ENCODE assay signal across 17 cellular contexts in genomic region chr9:135498381-135499126, GRCh38. TPM values are rescaled to one million over a fixed set of nuclear protein-coding genes. Genes with fewer than 3 reads are reported as not detected.
DNase-seq lines count a peak whose midpoint lies in the region; TF ChIP-seq lines count a peak whose summit lies in the region.
"Had no signal": no experiment of that assay in that cellular context is flagged by ENCODE, and none has a peak within 500 bp of the region (broad histone marks: within the 10 kb centered on the region; RNA-seq: fewer than 3 reads in every experiment).

No MANE protein-coding gene starts in this region.

- no TSS peak for BruUV-seq in Caco-2 (replicated peaks; lab: Mats Ljungman, UMichigan)

- no peaks in the 10 kb centered on the region for H3K4me1 Mint-ChIP-seq in Caco-2 (ENCODE audit: low read depth, unreplicated experiment)

- no peak overlapping the region for H3K27ac Mint-ChIP-seq in Caco-2 (ENCODE audit: unreplicated experiment)
- H3K27ac Mint-ChIP-seq: activated CD4-positive, alpha-beta T cell treated with anti-CD3 and anti-CD28 coated beads, Interleukin-2, amount 10 ng/mL, durations not matched to agents 24 days and 14 days; activated T-helper 2 cell treated with anti-CD3 and anti-CD28 coated beads, Interferon-gamma antibody, Interleukin-2, Interleukin-4, amounts not matched to agents 10 μg/mL and 5 μg/mL and 100 μg/mL, durations not matched to agents 14 hours and 24 hours and 36 hours had no signal

- in situ Hi-C loops in G401 (cut with HindIII; ENCODE audit: low sequenced_read_pairs): no loop called here

- CTCF ChIA-PET in Caco-2 (lab: Charles Lee): no interaction called here

- peak overlapping the region; percentile 97 for H3K9ac ChIP-seq in NT2/D1 (ENCODE audit: insufficient read length, low read depth)
- no peak overlapping the region for H3K9ac ChIP-seq in parathyroid adenoma

- H3K36me3 ChIP-seq in Caco-2 (ENCODE audit: control insufficient read depth, insufficient read depth, low read length): peaks cover 5% of the 10 kb centered on the region
- peaks cover 30% of the 10 kb centered on the region for H3K36me3 ChIP-seq in NT2/D1 (ENCODE audit: insufficient read depth, insufficient read length, low read length)
- no peaks in the 10 kb centered on the region for H3K36me3 ChIP-seq in parathyroid adenoma (ENCODE audit: control insufficient read depth, insufficient read depth, low read length)

- H3K36me3 Mint-ChIP-seq in Caco-2 (ENCODE audit: insufficient read depth, unreplicated experiment): peaks cover 24% of the 10 kb centered on the region

- H3K27me3 Mint-ChIP-seq in Caco-2 (ENCODE audit: insufficient read depth, unreplicated experiment): no peaks in the 10 kb centered on the region

- DNase-seq in Caco-2 (no peak), NT2/D1 (ENCODE audit: low read depth, low spot score) (no peak), epithelial cell of proximal tubule (ENCODE audit: low read depth) (no peak), G401 (ENCODE audit: low spot score) (no peak), NCI-H748 treated with DMSO at 0.1 percent for 48 hours (lab: John Stamatoyannopoulos, UW) (no peak), amniotic stem cell (lab: John Stamatoyannopoulos, UW) (no peak)
- DNase-seq: islet precursor cell; NCI-H1105 treated with DMSO at 0.1 percent for 48 hours; NCI-H2227 treated with DMSO at 0.1 percent for 48 hours; stimulated activated CD4-positive, alpha-beta T cell treated with anti-CD3 and anti-CD28 coated beads, Interleukin-4, amount 100 ng/mL, for 1 hour had no signal

- intact Hi-C loops in Caco-2 (cut with micrococcal nuclease; ENCODE audit: unreplicated experiment): no loop called here

- H3K4me1 ChIP-seq in Caco-2 (peaks cover 12% of the 10 kb centered on the region; the same call in 1 of the 2 replicates), NT2/D1 (ENCODE audit: insufficient read depth, insufficient read length) (peaks cover 15% of the 10 kb centered on the region), parathyroid adenoma (no peaks in the 10 kb centered on the region)

- no peaks in the 10 kb centered on the region for H3K9me3 Mint-ChIP-seq in Caco-2 (ENCODE audit: unreplicated experiment)
- H3K9me3 Mint-ChIP-seq: activated CD4-positive, alpha-beta T cell treated with anti-CD3 and anti-CD28 coated beads, Interleukin-2, amount 10 ng/mL, durations not matched to agents 24 days and 14 days; activated T-helper 2 cell treated with anti-CD3 and anti-CD28 coated beads, Interferon-gamma antibody, Interleukin-2, Interleukin-4, amounts not matched to agents 10 μg/mL and 5 μg/mL and 100 μg/mL, durations not matched to agents 14 hours and 24 hours and 36 hours had no signal

- H3K9me3 ChIP-seq in Caco-2 (no peaks in the 10 kb centered on the region), NT2/D1 (ENCODE audit: insufficient read depth, low read length) (no peaks in the 10 kb centered on the region), parathyroid adenoma (ENCODE audit: control insufficient read depth, low read length) (no peaks in the 10 kb centered on the region)
- H3K9me3 ChIP-seq: vagina had no signal

- H3K4me3 ChIP-seq in Caco-2 (ENCODE audit: low read depth, low read length): peak overlapping the region; percentile 91; the same call in 1 of the 2 replicates
- H3K4me3 ChIP-seq in NT2/D1 (ENCODE audit: insufficient read length, low read depth): no peak overlapping the region
- H3K4me3 ChIP-seq in epithelial cell of proximal tubule (ENCODE audit: low read depth, low read length): peak overlapping the region; percentile 86
- no peak overlapping the region for H3K4me3 ChIP-seq in parathyroid adenoma (ENCODE audit: low read depth, low read length)

- H2AFZ ChIP-seq in parathyroid adenoma: no peak overlapping the region

- TF ChIP-seq CTCF in Caco-2 (IDR thresholded peaks at IDR 0.05; ENCODE audit: insufficient read depth in 1 of 2, low read depth in 1 of 2, low read length in 1 of 2, severe bottlenecking in 1 of 2, unreplicated experiment in 1 of 2) (no peak), epithelial cell of proximal tubule (conservative IDR thresholded peaks at IDR 0.05; ENCODE audit: low read depth, low read length) (no peak), parathyroid adenoma (IDR thresholded peaks at IDR 0.05) (no peak)

- H3K79me2 ChIP-seq in parathyroid adenoma: no peaks in the 10 kb centered on the region

- H3K4me3 Mint-ChIP-seq in Caco-2 (ENCODE audit: unreplicated experiment): peak overlapping the region; percentile 75

- POLR2A ChIA-PET in Caco-2 (lab: Charles Lee): no interaction called here

- peak overlapping the region; percentile 99 for H3K4me2 ChIP-seq in parathyroid adenoma (ENCODE audit: low read length)

- H3K27ac ChIP-seq in parathyroid adenoma: no peak overlapping the region
- H3K27ac ChIP-seq: vagina had no signal

- H3K27me3 ChIP-seq in Caco-2 (replicated peaks; ENCODE audit: control insufficient read depth, insufficient read depth, low read length) (no peaks in the 10 kb centered on the region), NT2/D1 (ENCODE audit: insufficient read depth, insufficient read length) (no peaks in the 10 kb centered on the region), parathyroid adenoma (ENCODE audit: control insufficient read depth, insufficient read depth, low read length) (no peaks in the 10 kb centered on the region)
- H3K27me3 ChIP-seq: vagina had no signal

RNA-seq across cellular contexts. Expression of gene MRPS2, which starts 1.9 kb away (rescaled TPM):
- 65.5 and 66.9 TPM in 2 replicates for total RNA-seq in Caco-2 (2022)
- 68.1 and 117 TPM in 2 replicates for total RNA-seq in epithelial cell of proximal tubule
- total RNA-seq in G401 (2014; rRNA removed; shearing (Covaris generic)): 32.7 and 53.5 TPM in 2 replicates

RNA-seq across cellular contexts. Expression of gene PPP1R26, which starts 19.0 kb away (rescaled TPM):
- 23.7 and 24.3 TPM in 2 replicates for total RNA-seq in Caco-2 (2022)
- 23.2 and 26.3 TPM in 2 replicates for total RNA-seq in epithelial cell of proximal tubule
- 13.7 and 17.9 TPM in 2 replicates for total RNA-seq in G401 (2014; rRNA removed; shearing (Covaris generic))

RNA-seq across cellular contexts. Expression of gene LCN1, which starts 22.7 kb away (rescaled TPM):
- not detected in 2 replicates for total RNA-seq in Caco-2 (2022)
- total RNA-seq in epithelial cell of proximal tubule: not detected in 2 replicates
- not detected in 2 replicates for total RNA-seq in G401 (2014; rRNA removed; shearing (Covaris generic))
- total RNA-seq: activated CD4-positive, alpha-beta T cell treated with anti-CD3 and anti-CD28 coated beads, Interleukin-2, amount 10 ng/mL, durations not matched to agents 24 days and 14 days; activated T-helper 2 cell treated with anti-CD3 and anti-CD28 coated beads, Interferon-gamma antibody, Interleukin-2, Interleukin-4, amounts not matched to agents 10 μg/mL and 5 μg/mL and 100 μg/mL, durations not matched to agents 14 hours and 24 hours and 36 hours; bronchial epithelial cell; frontal cortex; T-helper 1 cell treated with Interleukin-12 subunit alpha and Interleukin-12 subunit beta and Interleukin-4 antibody, amounts not matched to agents 30 ng/mL and 1 ng/mL, for 36 hours; vagina had no signal

RNA-seq across cellular contexts. Expression of gene OBP2A, which starts 47.4 kb away (rescaled TPM):
- total RNA-seq in Caco-2 (2022) (not detected in 2 replicates), epithelial cell of proximal tubule (not detected in 2 replicates)
- not detected in 2 replicates for total RNA-seq in G401 (2014; rRNA removed; shearing (Covaris generic))
- total RNA-seq: activated CD4-positive, alpha-beta T cell treated with anti-CD3 and anti-CD28 coated beads, Interleukin-2, amount 10 ng/mL, durations not matched to agents 24 days and 14 days; activated T-helper 2 cell treated with anti-CD3 and anti-CD28 coated beads, Interferon-gamma antibody, Interleukin-2, Interleukin-4, amounts not matched to agents 10 μg/mL and 5 μg/mL and 100 μg/mL, durations not matched to agents 14 hours and 24 hours and 36 hours; bronchial epithelial cell; frontal cortex; T-helper 1 cell treated with Interleukin-12 subunit alpha and Interleukin-12 subunit beta and Interleukin-4 antibody, amounts not matched to agents 30 ng/mL and 1 ng/mL, for 36 hours; vagina had no signal

Comparison
In these comparisons a context has a peak if more than half of its experiments do, and no peak if none do; other contexts are left out.
1. H3K4me3 ChIP-seq: peak in Caco-2 (single experiment) and epithelial cell of proximal tubule (single experiment); none in NT2/D1 (single experiment) and parathyroid adenoma (single experiment).